Comparison of ENCODE assay signal across 25 cellular contexts in genomic region chr1:190399233-190399632, GRCh38.
"Had no signal": no experiment of that assay in that cellular context is flagged by ENCODE, and none has a peak within 500 bp of the region (broad histone marks: within the 10 kb centered on the region; RNA-seq: fewer than 3 reads in every experiment).

No MANE protein-coding gene starts in this region.

- H3K79me2 ChIP-seq: hepatocyte had no signal

- DNase-seq: dorsolateral prefrontal cortex; effector CD8-positive, alpha-beta T cell; foreskin melanocyte; head of caudate nucleus; kidney; left cardiac atrium; left ventricle myocardium inferior; mesenchymal stem cell; midbrain; nucleus accumbens; ovary; sigmoid colon; stimulated activated CD4-positive, alpha-beta T cell treated with anti-CD3 and anti-CD28 coated beads, Interleukin-2, amount 100 ng/mL, for 24 hours; stimulated activated CD4-positive, alpha-beta T cell treated with anti-CD3 and anti-CD28 coated beads, Interleukin-4, amount 100 ng/mL, for 4 hours; stimulated activated naive CD4-positive, alpha-beta T cell; stomach; substantia nigra; transverse colon had no signal

- H3K9ac ChIP-seq: neural progenitor cell had no signal

- H3K4me3 ChIP-seq: dorsolateral prefrontal cortex, hepatocyte, left ventricle myocardium inferior, lung, neural progenitor cell, ovary, right atrium auricular region, sigmoid colon, skin epidermis, stomach, thoracic aorta, transverse colon had no signal

- ATAC-seq: left cardiac atrium; natural killer cell treated with Interleukin-12 subunit alpha and Interleukin-12 subunit beta and Interleukin-15 and Interleukin-18, amount 100 ng/mL, for 72 hours had no signal

- H3K27ac ChIP-seq: dorsolateral prefrontal cortex, hepatocyte, left ventricle myocardium inferior, neural progenitor cell, ovary, right atrium auricular region, sigmoid colon, skin epidermis, stomach, thoracic aorta, transverse colon had no signal

- H3K4me2 ChIP-seq: hepatocyte, neural progenitor cell had no signal

- H3K36me3 ChIP-seq: left ventricle myocardium inferior, neural progenitor cell, ovary, right atrium auricular region, sigmoid colon, stomach, thoracic aorta, transverse colon had no signal

- H3K27me3 ChIP-seq: dorsolateral prefrontal cortex, hepatocyte, neural progenitor cell, ovary, right atrium auricular region, sigmoid colon, stomach, transverse colon had no signal

- H2AFZ ChIP-seq: hepatocyte, neural progenitor cell had no signal

- H3K9me3 ChIP-seq: ovary, sigmoid colon, stomach, thoracic aorta, transverse colon had no signal
